Comparison of ENCODE assay signal across 1 cellular context in the genomic region with DNA sequence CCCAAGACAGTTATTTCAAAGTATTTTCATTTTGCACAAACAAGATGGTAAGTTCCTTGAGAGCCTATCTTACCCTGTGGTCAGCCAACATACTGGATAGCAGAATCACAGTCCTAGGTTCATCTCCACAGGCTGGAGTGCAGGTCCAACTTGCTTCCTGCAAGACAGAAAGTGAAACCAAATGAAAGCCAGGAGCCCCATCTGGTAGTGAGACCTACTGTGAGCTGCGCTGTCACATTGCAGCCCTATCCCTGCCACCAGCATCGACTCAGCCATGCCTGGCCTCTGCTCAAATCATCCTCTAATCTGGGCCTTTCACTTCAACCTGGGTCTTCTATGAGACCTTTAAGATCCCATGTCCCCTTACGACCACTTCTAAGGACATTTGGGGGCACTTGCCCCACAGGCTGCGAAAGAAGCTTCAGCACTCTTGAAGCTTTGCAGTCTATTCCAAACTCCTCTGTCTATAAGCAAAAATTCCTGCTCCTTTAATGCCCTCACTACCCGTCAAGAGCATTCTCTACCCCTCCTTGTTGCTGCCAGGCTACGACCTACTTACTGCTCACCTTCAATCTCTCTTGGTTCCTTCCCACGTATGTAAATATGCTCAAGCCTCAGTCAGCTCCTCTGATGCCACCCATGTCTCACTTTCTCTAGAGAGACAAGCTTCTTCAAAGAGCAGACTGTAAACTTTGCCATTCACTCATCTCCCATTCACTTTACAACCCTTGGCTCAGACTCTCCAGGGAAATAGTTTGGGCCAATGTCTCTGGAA.
TF ChIP-seq lines count a peak whose summit lies in the region.

No MANE protein-coding gene starts in this region.

TF ChIP-seq in K562, 482 proteins besides CTCF, POLR2A, EP300 and RAD21 (continued from another document):
- TF ChIP-seq PRDM10 (IDR thresholded peaks at IDR 0.05; ENCODE audit: partially characterized antibody): peak; percentile 18
- TF ChIP-seq SP2 (IDR thresholded peaks at IDR 0.05; ENCODE audit: extremely low read depth, low read depth, low read length, poor library complexity, severe bottlenecking): no peak
